8 cellular contexts compared by ENCODE assay signal in genomic region chr2:106193977-106194778, GRCh38. TPM values are rescaled to one million over a fixed set of nuclear protein-coding genes. Genes with fewer than 3 reads are reported as not detected.
DNase-seq lines count a peak whose midpoint lies in the region; ATAC-seq, FAIRE-seq and TF ChIP-seq lines count a peak whose summit lies in the region.

UXS1 (minus strand) TSS chr2:106194301; CDS start chr2:106194241, 60 bp downstream.

- H3K9me3 ChIP-seq in adrenal gland (replicated peaks in 1 of 3), result no peaks in the 10 kb centered on the region
- H3K9me3 ChIP-seq in heart left ventricle, result no peaks in the 10 kb centered on the region
- no peaks in the 10 kb centered on the region for H3K9me3 ChIP-seq in upper lobe of left lung

- POLR2A ChIA-PET in T-cell (lab: Charles Lee), result no interaction called here

- TF ChIP-seq CTCF in adrenal gland (IDR thresholded peaks at IDR 0.05) (no peak), heart left ventricle (IDR thresholded peaks at IDR 0.05) (peak in 1 of 12 donors; percentile 4), upper lobe of left lung (IDR thresholded peaks at IDR 0.05) (peak in 1 of 6 experiments; percentile 35)

- CTCF ChIA-PET in T-cell (lab: Charles Lee), result interaction anchor here in 1 of 2 donors (1.4 kb wide), 1 partner anchor 27 kb away, joined by 3 read pairs; no protein-coding TSS in a partner anchor

- TF ChIP-seq EP300 in upper lobe of left lung (IDR thresholded peaks at IDR 0.05), result peak in 1 of 4 donors; percentile 63

- peak within 1 kb of the TSS; percentile 78 to 96 (median 92) for H3K4me3 Mint-ChIP-seq in T-cell

- peak; percentile 72 for TF ChIP-seq POLR2A in GM12891 (IDR thresholded peaks at IDR 0.05; ENCODE audit: low read depth, low read length)
- TF ChIP-seq POLR2A in adrenal gland (IDR thresholded peaks at IDR 0.05), result peak in 1 of 2 donors; percentile 86
- TF ChIP-seq POLR2A in heart left ventricle (IDR thresholded peaks at IDR 0.05), result peak in 1 of 2 donors; percentile 73
- peak in 3 of 4 donors; percentile 25 to 76 (median 45) for TF ChIP-seq POLR2A in upper lobe of left lung (IDR thresholded peaks at IDR 0.05)

- intact Hi-C loops in adrenal gland (cut with DNase I) (no loop called here), heart left ventricle (cut with DNase I) (loop anchor here in 4 of 10 donors (5.0 to 10.0 kb wide), 4 partner anchors 77 to 89 kb away; no protein-coding TSS in a partner anchor), posterior cingulate gyrus (cut with DNase I) (no loop called here)

- H3K27ac ChIP-seq in adrenal gland (peak within 1 kb of the TSS in 4 of 5 donors; percentile 72 to 85 (median 76)), heart left ventricle (peak within 1 kb of the TSS; percentile 43 to 96 (median 88)), upper lobe of left lung (peak within 1 kb of the TSS; percentile 81 to 95 (median 90))

- peak; percentile 96 for FAIRE-seq in GM12891 (lab: Jason Lieb, UNC)

- no peaks in the 10 kb centered on the region for H3K9me3 Mint-ChIP-seq in T-cell

- H3K27me3 ChIP-seq in adrenal gland (no peaks in the 10 kb centered on the region), heart left ventricle (no peaks in the 10 kb centered on the region), upper lobe of left lung (no peaks in the 10 kb centered on the region)

- H3K4me3 ChIP-seq in adrenal gland (peak within 1 kb of the TSS; percentile 40 to 99 (median 79)), heart left ventricle (peak within 1 kb of the TSS; percentile 83 to 98 (median 92)), upper lobe of left lung (peak within 1 kb of the TSS; percentile 90 to 97 (median 96))

- peaks cover 3% of the 10 kb centered on the region for H3K36me3 Mint-ChIP-seq in T-cell

- ATAC-seq in HG02840 (IDR thresholded peaks at IDR 0.05; ENCODE audit: low FRiP score, unreplicated experiment) (peak; percentile 71), T-cell (replicated peaks in 1 of 4) (peak; percentile 83 to 89 (median 86)), heart left ventricle (peak; percentile 94 to 98 (median 96)), upper lobe of left lung (ENCODE audit: low FRiP score in 2 of 2) (peak; percentile 94 to 95)

- peaks cover 46 to 50% (median 50%) of the 10 kb centered on the region in 3 donors for H3K4me1 Mint-ChIP-seq in T-cell

- H3K27ac Mint-ChIP-seq in T-cell, result peak within 1 kb of the TSS; percentile 95 to 96

- H3K4me1 ChIP-seq in adrenal gland (replicated peaks in 1 of 2) (peaks cover 6 to 12% of the 10 kb centered on the region in 2 donors), heart left ventricle (peaks cover 0 to 39% (median 13%) of the 10 kb centered on the region in 12 donors), upper lobe of left lung (peaks cover 19 to 42% (median 29%) of the 10 kb centered on the region in 4 donors)

- DNase-seq in GM12891 (ENCODE audit: insufficient read length, low spot score), result peak; percentile 91
- DNase-seq in NCI-H1436 treated with DMSO at 0.1 percent for 48 hours (lab: John Stamatoyannopoulos, UW), result peak; percentile 81
- DNase-seq in T-cell, result peak; percentile 94 to 99 (median 98)
- DNase-seq in adrenal gland, result peak; percentile 97 to 99 (median 98)
- peak; percentile 97 to 99 (median 98) for DNase-seq in heart left ventricle
- peak; percentile 92 to 99 (median 94) for DNase-seq in posterior cingulate gyrus
- peak; percentile 99 to 100 for DNase-seq in upper lobe of left lung

- WGBS in adrenal gland, 4 donors, result 0 to 2% (median 0%) methylated on average over 7 to 93 of the region's 93 CpGs
- 0 to 1% (median 1%) methylated on average over 47 to 93 of the region's 93 CpGs for WGBS in heart left ventricle, 4 donors
- WGBS in upper lobe of left lung, 2 donors, result 0% methylated on average over 2 to 26 of the region's 93 CpGs

- no peaks in the 10 kb centered on the region for H3K36me3 ChIP-seq in adrenal gland (replicated peaks in 1 of 2)
- H3K36me3 ChIP-seq in heart left ventricle, result no peaks in the 10 kb centered on the region
- H3K36me3 ChIP-seq in upper lobe of left lung, result no peaks in the 10 kb centered on the region

- H3K27me3 Mint-ChIP-seq in T-cell, result no peaks in the 10 kb centered on the region

TF ChIP-seq in GM12891, 5 proteins besides CTCF, POLR2A, EP300 and RAD21:
- TF ChIP-seq POLR2AphosphoS5 (IDR thresholded peaks at IDR 0.05; ENCODE audit: low read depth, low read length) (peak; percentile 66), TAF1 (IDR thresholded peaks at IDR 0.05; ENCODE audit: low read depth, low read length) (peak; percentile 54; the same call in 1 of the 2 replicates), PAX5 (IDR thresholded peaks at IDR 0.05; ENCODE audit: insufficient read depth, low read length, severe bottlenecking) (no peak), POU2F2 (IDR thresholded peaks at IDR 0.05; ENCODE audit: low read depth, low read length) (no peak)

RNA-seq across cellular contexts. Expression of gene UXS1, which starts in this region (rescaled TPM):
- polyA plus RNA-seq in GM12891 (2012; ENCODE audit: low read depth, missing spikeins), result 13.3 TPM
- total RNA-seq in T-cell (100 to 1,000 TPM in 4 of 5 donors, 10 to 100 TPM in 1; 90.8 to 167 (median 145) TPM), adrenal gland (100 to 1,000 TPM in 1 of 8 donors, 10 to 100 TPM in 7; 16.4 to 145 (median 22.3) TPM), heart left ventricle (10 to 100 TPM; 20.7 to 36.9 (median 30.9) TPM), upper lobe of left lung (100 to 1,000 TPM in 3 of 6 donors, 10 to 100 TPM in 3; 53.1 to 183 (median 93.5) TPM)
- polyA plus RNA-seq in adrenal gland (10 to 100 TPM in 1 of 3 donors, 1 to 10 TPM in 2; 5.7 to 28.0 (median 6.7) TPM), heart left ventricle (10 to 100 TPM; 11.0 to 30.9 TPM)

Comparison
In these comparisons a context has a peak if more than half of its experiments do, and no peak if none do; other contexts are left out.
1. Peak in every context shown above with its lines: DNase-seq, ATAC-seq, H3K4me3 ChIP-seq and H3K27ac ChIP-seq.